8 cellular contexts compared by ENCODE assay signal in genomic region chr1:226736001-226736907, GRCh38. TPM values are rescaled to one million over a fixed set of nuclear protein-coding genes. Genes with fewer than 3 reads are reported as not detected.
DNase-seq lines count a peak whose midpoint lies in the region; ATAC-seq and TF ChIP-seq lines count a peak whose summit lies in the region.

No MANE protein-coding gene starts in this region.

- H3K27me3 ChIP-seq in transverse colon = no peaks in the 10 kb centered on the region

- H3K4me3 ChIP-seq in mesodermal cell (ENCODE audit: extremely low read depth, insufficient read depth, low read length, poor library complexity, severe bottlenecking) = peak overlapping the region; percentile 73
- peak overlapping the region; percentile 66 to 96 (median 82) for H3K4me3 ChIP-seq in transverse colon

- WGBS in mesodermal cell (ENCODE audit: insufficient coverage in 2 of 2), 2 experiments = 71 to 73% methylated on average over 35 to 37 of the region's 39 CpGs
- 63% methylated on average over 35 of the region's 39 CpGs; no CpG with 5 or more reads in 1 of the 2 donors for WGBS in transverse colon (ENCODE audit: low coverage in 1 of 2), 2 donors

- no peak for ATAC-seq in HG03520 (IDR thresholded peaks at IDR 0.05; ENCODE audit: unreplicated experiment)

- intact Hi-C loops in transverse colon (cut with DNase I; ENCODE audit: low total_unique reads) = loop anchor here (2.0 to 5.0 kb wide), 2 partner anchors 44 to 91 kb away; no protein-coding TSS in a partner anchor

- no peaks in the 10 kb centered on the region for H3K9me3 ChIP-seq in mesodermal cell (ENCODE audit: control insufficient read depth, low read length)
- H3K9me3 ChIP-seq in transverse colon = no peaks in the 10 kb centered on the region

- H3K4me1 ChIP-seq in mesodermal cell (ENCODE audit: control insufficient read depth, insufficient read depth, low read length, poor library complexity, severe bottlenecking) (peaks cover 21% of the 10 kb centered on the region), transverse colon (peaks cover 10 to 57% (median 32%) of the 10 kb centered on the region in 4 donors)

- no peak for TF ChIP-seq POLR2A in transverse colon (IDR thresholded peaks at IDR 0.05)

- TF ChIP-seq CTCF in transverse colon (IDR thresholded peaks at IDR 0.05) (no peak), GM20000 (IDR thresholded peaks at IDR 0.05; ENCODE audit: extremely low read depth, missing control alignments) (no peak)

- peaks cover 22% of the 10 kb centered on the region for H3K36me3 ChIP-seq in mesodermal cell (ENCODE audit: control insufficient read depth, insufficient read depth, low read length)
- no peaks in the 10 kb centered on the region for H3K36me3 ChIP-seq in transverse colon

- in situ Hi-C loops in transverse colon (cut with MboI; ENCODE audit: low pct_ligation_motif_present in 1 of 4, low pct_unique_long_range_greater_than_20kb in 1 of 4, low sequenced_read_pairs in 3 of 4) = loop anchor here in 1 of 4 donors (10.0 kb wide), 1 partner anchor 89 kb away; no protein-coding TSS in a partner anchor

- H3K27ac ChIP-seq in mesodermal cell (ENCODE audit: low read depth, low read length, severe bottlenecking) (no peak overlapping the region), transverse colon (peak overlapping the region; percentile 90 to 97 (median 94))

- DNase-seq in activated effector memory CD4-positive, alpha-beta T cell treated with anti-CD3 and anti-CD28 coated beads, Interleukin-2, amount 50 U/mL, for 16 hours = peak; percentile 76
- DNase-seq in activated effector memory CD4-positive, alpha-beta T cell treated with Interleukin-2 at 50 U/mL for 16 hours = no peak
- peak; percentile 39 for DNase-seq in cerebellum (ENCODE audit: low spot score)
- DNase-seq in transverse colon = peak; percentile 36
- DNase-seq in GM20000 (ENCODE audit: low spot score) = no peak
- DNase-seq in islet precursor cell = no peak

- no peak for TF ChIP-seq EP300 in transverse colon (IDR thresholded peaks at IDR 0.05; ENCODE audit: low read depth)

RNA-seq across cellular contexts. Expression of gene ITPKB, which starts 2.8 kb away (rescaled TPM):
- total RNA-seq in cerebellum (13.5 TPM), transverse colon (10 to 100 TPM; 14.3 to 57.6 (median 23.7) TPM)
- polyA plus RNA-seq in mesodermal cell (2013, experiment 1 of 2) = 20.5 TPM
- 14.3 TPM for polyA plus RNA-seq in mesodermal cell (2013, experiment 2 of 2)

Comparison
In these comparisons a context has a peak if more than half of its experiments do, and no peak if none do; other contexts are left out.
1. DNase-seq: peak in activated effector memory CD4-positive, alpha-beta T cell treated with anti-CD3 and anti-CD28 coated beads, Interleukin-2, amount 50 U/mL, for 16 hours (single experiment), cerebellum (single experiment) and transverse colon (single experiment); none in activated effector memory CD4-positive, alpha-beta T cell treated with Interleukin-2 at 50 U/mL for 16 hours (single experiment), GM20000 (single experiment) and islet precursor cell (single experiment).